ENCODE assay signal across 8 cellular contexts in the genomic region with DNA sequence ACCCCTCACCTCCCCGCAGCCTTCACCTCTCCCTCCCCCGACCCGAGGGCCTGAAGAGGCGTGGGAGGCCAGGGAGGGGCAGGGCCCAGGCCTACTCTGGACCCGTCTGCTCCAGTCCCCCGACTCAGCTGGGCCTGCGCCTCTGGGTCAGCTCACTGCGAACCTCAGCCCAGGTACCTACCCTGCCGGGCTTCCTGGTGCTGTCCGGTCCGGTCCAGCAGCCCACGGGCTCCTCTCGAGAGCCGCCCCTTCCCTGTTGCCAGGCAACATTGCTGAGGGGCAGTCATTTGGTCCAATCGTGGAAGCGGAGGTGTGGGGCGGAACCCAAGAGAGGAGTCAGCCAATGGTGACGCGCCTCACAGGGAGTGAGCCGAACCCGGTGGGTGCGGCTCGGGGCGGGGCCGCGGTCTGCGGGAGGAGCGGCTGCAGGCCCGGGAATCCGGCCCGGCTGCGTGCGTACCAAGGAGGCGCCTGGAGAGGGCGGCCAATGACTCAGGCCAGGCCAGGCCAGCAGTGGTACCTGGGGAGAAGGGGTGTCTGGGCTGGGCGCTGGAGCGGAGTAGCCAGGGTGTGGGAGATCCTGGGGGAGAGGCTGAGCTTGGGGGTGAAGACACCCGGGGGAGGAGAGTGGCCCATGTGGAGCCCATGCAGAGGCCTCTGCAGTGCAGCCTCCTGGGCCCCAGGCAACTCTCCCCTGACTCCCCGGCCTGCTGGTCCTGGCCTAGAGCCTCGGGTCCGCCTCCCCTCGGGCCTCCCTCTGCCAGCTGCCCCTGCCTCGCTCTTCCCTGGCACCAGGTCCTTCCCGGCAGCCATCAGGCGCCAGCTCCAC. TPM values are rescaled to one million over a fixed set of nuclear protein-coding genes. Genes with fewer than 3 reads are reported as not detected.
DNase-seq lines count a peak whose midpoint lies in the region; ATAC-seq, FAIRE-seq and TF ChIP-seq lines count a peak whose summit lies in the region.

A gene with protein sequence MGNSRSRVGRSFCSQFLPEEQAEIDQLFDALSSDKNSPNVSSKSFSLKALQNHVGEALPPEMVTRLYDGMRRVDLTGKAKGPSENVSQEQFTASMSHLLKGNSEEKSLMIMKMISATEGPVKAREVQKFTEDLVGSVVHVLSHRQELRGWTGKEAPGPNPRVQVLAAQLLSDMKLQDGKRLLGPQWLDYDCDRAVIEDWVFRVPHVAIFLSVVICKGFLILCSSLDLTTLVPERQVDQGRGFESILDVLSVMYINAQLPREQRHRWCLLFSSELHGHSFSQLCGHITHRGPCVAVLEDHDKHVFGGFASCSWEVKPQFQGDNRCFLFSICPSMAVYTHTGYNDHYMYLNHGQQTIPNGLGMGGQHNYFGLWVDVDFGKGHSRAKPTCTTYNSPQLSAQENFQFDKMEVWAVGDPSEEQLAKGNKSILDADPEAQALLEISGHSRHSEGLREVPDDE (minus strand): TSS at position 240 of the 829 bp plus-strand sequence. CDS start 6,573 bp downstream, outside the sequence.

- intact Hi-C loops in Right ventricle myocardium inferior (cut with DNase I): loop anchor here (2.0 to 10.0 kb wide), 2 partner anchors 114 to 470 kb away; a partner anchor contains a TSS
- intact Hi-C loops in pancreas (cut with DNase I): no loop called here
- intact Hi-C loops in tibial artery (cut with DNase I; ENCODE audit: low total_unique reads): no loop called here

- TF ChIP-seq CTCF in SU-DHL-6 (IDR thresholded peaks at IDR 0.05; ENCODE audit: insufficient read depth, low read length, poor library complexity, severe bottlenecking) (no peak), pancreas (IDR thresholded peaks at IDR 0.05) (no peak), tibial artery (IDR thresholded peaks at IDR 0.05) (no peak)

- H3K9ac ChIP-seq in GM23248: peak within 1 kb of the TSS; percentile 96
- peak within 1 kb of the TSS; percentile 69 for H3K9ac ChIP-seq in SU-DHL-6 (ENCODE audit: low read length)

- no peaks in the 10 kb centered on the region for H3K9me2 ChIP-seq in GM23248 (ENCODE audit: insufficient read depth)
- H3K9me2 ChIP-seq in SU-DHL-6 (replicated peaks; ENCODE audit: insufficient read depth, low read length): no peaks in the 10 kb centered on the region

- H3K4me1 ChIP-seq in GM23248 (ENCODE audit: insufficient read depth) (peaks cover 43% of the 10 kb centered on the region), pancreas (peaks cover 0 to 19% (median 5%) of the 10 kb centered on the region in 3 donors), tibial artery (peaks cover 0 to 38% (median 21%) of the 10 kb centered on the region in 4 donors)

- H3F3A ChIP-seq in GM23248 (ENCODE audit: insufficient read depth): peaks cover 10% of the 10 kb centered on the region
- peaks cover 10% of the 10 kb centered on the region; the same call in 1 of the 2 replicates for H3F3A ChIP-seq in SU-DHL-6 (ENCODE audit: insufficient read depth)

- peak; percentile 53 for FAIRE-seq in pancreas (lab: Jason Lieb, UNC)

- DNase-seq in ELF-1 (ENCODE audit: low read depth, low spot score) (peak; percentile 99), GM23248 (peak; percentile 100), Kasumi-1 (lab: John Stamatoyannopoulos, UW) (peak; percentile 62 to 65), Right ventricle myocardium inferior (ENCODE audit: missing footprints) (peak; percentile 99), pancreas (peak; percentile 97 to 99 (median 99)), tibial artery (peak; percentile 99)
- DNase-seq in activated naive CD8-positive, alpha-beta T cell treated with anti-CD3 and anti-CD28 coated beads, Interleukin-2, amount 50 U/mL, for 16 hours (ENCODE audit: low read depth, low spot score): peak; percentile 95

- H2AFZ ChIP-seq in GM23248: peak within 1 kb of the TSS; percentile 73
- peak within 1 kb of the TSS; percentile 97 for H2AFZ ChIP-seq in SU-DHL-6 (ENCODE audit: low read depth, low read length, severe bottlenecking)

- 1 to 3% methylated on average over 27 to 43 of the region's 45 CpGs for WGBS in GM23248 (ENCODE audit: low coverage in 1 of 2, low lambda C conversion rate in 2 of 2, missing lambda C conversion rate in 2 of 2), 2 experiments
- 1% methylated on average over 38 to 45 of the region's 45 CpGs for WGBS in pancreas, 2 donors

- H3K4me3 ChIP-seq in GM23248: peak within 1 kb of the TSS; percentile 89
- peak within 1 kb of the TSS; percentile 90 for H3K4me3 ChIP-seq in SU-DHL-6 (ENCODE audit: insufficient read depth, low read length, poor library complexity, severe bottlenecking)
- H3K4me3 ChIP-seq in pancreas: peak within 1 kb of the TSS; percentile 48 to 82 (median 64)
- peak within 1 kb of the TSS; percentile 65 to 75 for H3K4me3 ChIP-seq in tibial artery

- H4K20me1 ChIP-seq in GM23248 (ENCODE audit: insufficient read depth) (no peaks in the 10 kb centered on the region), SU-DHL-6 (ENCODE audit: low read depth, low read length) (no peaks in the 10 kb centered on the region)

- H3K9me3 ChIP-seq in GM23248 (ENCODE audit: low read depth) (no peaks in the 10 kb centered on the region), SU-DHL-6 (ENCODE audit: insufficient read depth, low read length) (no peaks in the 10 kb centered on the region), pancreas (no peaks in the 10 kb centered on the region), tibial artery (no peaks in the 10 kb centered on the region)

- H3K36me3 ChIP-seq in GM23248 (ENCODE audit: low read depth): peaks cover 9% of the 10 kb centered on the region; the same call in 1 of the 2 replicates
- no peaks in the 10 kb centered on the region for H3K36me3 ChIP-seq in SU-DHL-6 (ENCODE audit: low read length)
- H3K36me3 ChIP-seq in pancreas: no peaks in the 10 kb centered on the region
- H3K36me3 ChIP-seq in tibial artery: peaks cover 0 to 6% (median 5%) of the 10 kb centered on the region in 3 donors

- H3K27me3 ChIP-seq in GM23248 (replicated peaks; ENCODE audit: insufficient read depth) (no peaks in the 10 kb centered on the region), SU-DHL-6 (ENCODE audit: low read length) (no peaks in the 10 kb centered on the region), pancreas (no peaks in the 10 kb centered on the region), tibial artery (no peaks in the 10 kb centered on the region)

- H3K4me2 ChIP-seq in GM23248 (ENCODE audit: unreplicated experiment) (peak within 1 kb of the TSS; percentile 89), SU-DHL-6 (ENCODE audit: low read depth, low read length, poor library complexity, severe bottlenecking) (peak within 1 kb of the TSS; percentile 75)

- in situ Hi-C loops in GM23248 (cut with MboI): no loop called here

- H3K79me2 ChIP-seq in GM23248 (ENCODE audit: insufficient read depth): peaks cover 46% of the 10 kb centered on the region
- H3K79me2 ChIP-seq in SU-DHL-6 (ENCODE audit: insufficient read depth, low read length): no peaks in the 10 kb centered on the region

- H3K27ac ChIP-seq in GM23248: peak within 1 kb of the TSS; percentile 92
- peak within 1 kb of the TSS; percentile 62 for H3K27ac ChIP-seq in SU-DHL-6 (ENCODE audit: low read depth, low read length)
- peak within 1 kb of the TSS in 3 of 4 donors; percentile 45 to 70 (median 70) for H3K27ac ChIP-seq in pancreas
- H3K27ac ChIP-seq in tibial artery: peak within 1 kb of the TSS; percentile 80 to 87

- ATAC-seq in Right ventricle myocardium inferior (peak; percentile 98), pancreas (peak; percentile 97 to 99 (median 98))

RNA-seq across cellular contexts. Expression of the gene that starts here (rescaled TPM):
- 45.6 and 57.5 TPM in 2 replicates for total RNA-seq in GM23248 (2014; rRNA removed; shearing (Covaris generic))
- polyA plus RNA-seq in GM23248 (2016; fragmentation: Nextera tagmentation; extraction: Ambion mirVana) (62.0 and 62.7 TPM in 2 replicates), pancreas (1 to 10 TPM; 2.1 to 3.4 TPM)
- total RNA-seq in Right ventricle myocardium inferior (7.4 TPM), pancreas (10 to 100 TPM in 1 of 6 donors, 1 to 10 TPM in 5; 3.4 to 10.5 (median 5.6) TPM)

Comparison
In these comparisons a context has a peak if more than half of its experiments do, and no peak if none do; other contexts are left out.
1. Peak in every context shown above with its lines: DNase-seq, ATAC-seq, H3K4me3 ChIP-seq and H3K27ac ChIP-seq.
2. RNA of the gene that starts here (polyA plus RNA-seq): 62.0 to 62.7 TPM in GM23248; 2.1 to 3.4 TPM in pancreas; every median in the first group is over 10 times any median in the second.